Comparison of ENCODE assay signal across 1 cellular context in the genomic region with DNA sequence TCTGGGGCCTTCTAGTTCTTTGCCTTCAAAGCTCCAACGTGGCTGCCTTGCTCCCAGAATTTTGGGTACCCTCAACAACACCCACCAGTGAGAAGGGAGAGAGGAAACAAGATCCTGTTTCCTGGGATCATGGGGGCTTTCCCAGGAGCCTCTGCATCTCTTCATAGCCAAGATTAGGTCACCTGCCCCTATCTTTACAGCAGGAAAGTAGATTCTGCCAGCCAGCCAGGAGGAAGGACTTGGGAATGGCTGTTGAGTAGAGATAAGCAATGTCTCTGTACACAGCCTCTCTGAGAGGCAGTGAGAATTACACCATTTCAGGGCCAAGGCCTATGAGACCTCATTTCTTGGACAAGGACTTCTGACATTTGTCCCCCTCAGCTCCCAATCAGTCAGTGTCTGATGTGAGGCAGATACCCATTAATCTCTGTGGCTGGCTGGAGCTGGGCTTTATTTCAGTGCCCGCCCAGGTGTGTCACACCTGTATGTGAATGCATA.
TF ChIP-seq lines count a peak whose summit lies in the region.

No MANE protein-coding gene starts in this region.

TF ChIP-seq in K562, 482 proteins besides CTCF, POLR2A, EP300 and RAD21 (continued from another document and continues in another):
- 0 out of 2 replicates have a peak, but pooled peaks have one; percentile 44 for TF ChIP-seq MTA3 (IDR thresholded peaks at IDR 0.05; ENCODE audit: borderline replicate concordance)
- no peak for TF ChIP-seq CHD7 (IDR thresholded peaks at IDR 0.05; ENCODE audit: low read depth, low read length)
- TF ChIP-seq HLTF (IDR thresholded peaks at IDR 0.05): no peak
- TF ChIP-seq ZNF668 (CRISPR knock-in tag; IDR thresholded peaks at IDR 0.05): no peak
- TF ChIP-seq, protein P1, sequence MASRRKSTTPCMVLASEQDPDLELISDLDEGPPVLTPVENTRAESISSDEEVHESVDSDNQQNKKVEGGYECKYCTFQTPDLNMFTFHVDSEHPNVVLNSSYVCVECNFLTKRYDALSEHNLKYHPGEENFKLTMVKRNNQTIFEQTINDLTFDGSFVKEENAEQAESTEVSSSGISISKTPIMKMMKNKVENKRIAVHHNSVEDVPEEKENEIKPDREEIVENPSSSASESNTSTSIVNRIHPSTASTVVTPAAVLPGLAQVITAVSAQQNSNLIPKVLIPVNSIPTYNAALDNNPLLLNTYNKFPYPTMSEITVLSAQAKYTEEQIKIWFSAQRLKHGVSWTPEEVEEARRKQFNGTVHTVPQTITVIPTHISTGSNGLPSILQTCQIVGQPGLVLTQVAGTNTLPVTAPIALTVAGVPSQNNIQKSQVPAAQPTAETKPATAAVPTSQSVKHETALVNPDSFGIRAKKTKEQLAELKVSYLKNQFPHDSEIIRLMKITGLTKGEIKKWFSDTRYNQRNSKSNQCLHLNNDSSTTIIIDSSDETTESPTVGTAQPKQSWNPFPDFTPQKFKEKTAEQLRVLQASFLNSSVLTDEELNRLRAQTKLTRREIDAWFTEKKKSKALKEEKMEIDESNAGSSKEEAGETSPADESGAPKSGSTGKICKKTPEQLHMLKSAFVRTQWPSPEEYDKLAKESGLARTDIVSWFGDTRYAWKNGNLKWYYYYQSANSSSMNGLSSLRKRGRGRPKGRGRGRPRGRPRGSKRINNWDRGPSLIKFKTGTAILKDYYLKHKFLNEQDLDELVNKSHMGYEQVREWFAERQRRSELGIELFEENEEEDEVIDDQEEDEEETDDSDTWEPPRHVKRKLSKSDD (conservative IDR thresholded peaks at IDR 0.05; ENCODE audit: low read length): no peak
- peak; percentile 22 for TF ChIP-seq TAF1 (IDR thresholded peaks at IDR 0.05; ENCODE audit: control insufficient read depth, extremely low read depth, insufficient read depth, low read length, severe bottlenecking)
- no peak for TF ChIP-seq ZNF24 (IDR thresholded peaks at IDR 0.05)
- TF ChIP-seq TSHZ1 (CRISPR knock-in tag; IDR thresholded peaks at IDR 0.05): no peak
- TF ChIP-seq, protein P2, sequence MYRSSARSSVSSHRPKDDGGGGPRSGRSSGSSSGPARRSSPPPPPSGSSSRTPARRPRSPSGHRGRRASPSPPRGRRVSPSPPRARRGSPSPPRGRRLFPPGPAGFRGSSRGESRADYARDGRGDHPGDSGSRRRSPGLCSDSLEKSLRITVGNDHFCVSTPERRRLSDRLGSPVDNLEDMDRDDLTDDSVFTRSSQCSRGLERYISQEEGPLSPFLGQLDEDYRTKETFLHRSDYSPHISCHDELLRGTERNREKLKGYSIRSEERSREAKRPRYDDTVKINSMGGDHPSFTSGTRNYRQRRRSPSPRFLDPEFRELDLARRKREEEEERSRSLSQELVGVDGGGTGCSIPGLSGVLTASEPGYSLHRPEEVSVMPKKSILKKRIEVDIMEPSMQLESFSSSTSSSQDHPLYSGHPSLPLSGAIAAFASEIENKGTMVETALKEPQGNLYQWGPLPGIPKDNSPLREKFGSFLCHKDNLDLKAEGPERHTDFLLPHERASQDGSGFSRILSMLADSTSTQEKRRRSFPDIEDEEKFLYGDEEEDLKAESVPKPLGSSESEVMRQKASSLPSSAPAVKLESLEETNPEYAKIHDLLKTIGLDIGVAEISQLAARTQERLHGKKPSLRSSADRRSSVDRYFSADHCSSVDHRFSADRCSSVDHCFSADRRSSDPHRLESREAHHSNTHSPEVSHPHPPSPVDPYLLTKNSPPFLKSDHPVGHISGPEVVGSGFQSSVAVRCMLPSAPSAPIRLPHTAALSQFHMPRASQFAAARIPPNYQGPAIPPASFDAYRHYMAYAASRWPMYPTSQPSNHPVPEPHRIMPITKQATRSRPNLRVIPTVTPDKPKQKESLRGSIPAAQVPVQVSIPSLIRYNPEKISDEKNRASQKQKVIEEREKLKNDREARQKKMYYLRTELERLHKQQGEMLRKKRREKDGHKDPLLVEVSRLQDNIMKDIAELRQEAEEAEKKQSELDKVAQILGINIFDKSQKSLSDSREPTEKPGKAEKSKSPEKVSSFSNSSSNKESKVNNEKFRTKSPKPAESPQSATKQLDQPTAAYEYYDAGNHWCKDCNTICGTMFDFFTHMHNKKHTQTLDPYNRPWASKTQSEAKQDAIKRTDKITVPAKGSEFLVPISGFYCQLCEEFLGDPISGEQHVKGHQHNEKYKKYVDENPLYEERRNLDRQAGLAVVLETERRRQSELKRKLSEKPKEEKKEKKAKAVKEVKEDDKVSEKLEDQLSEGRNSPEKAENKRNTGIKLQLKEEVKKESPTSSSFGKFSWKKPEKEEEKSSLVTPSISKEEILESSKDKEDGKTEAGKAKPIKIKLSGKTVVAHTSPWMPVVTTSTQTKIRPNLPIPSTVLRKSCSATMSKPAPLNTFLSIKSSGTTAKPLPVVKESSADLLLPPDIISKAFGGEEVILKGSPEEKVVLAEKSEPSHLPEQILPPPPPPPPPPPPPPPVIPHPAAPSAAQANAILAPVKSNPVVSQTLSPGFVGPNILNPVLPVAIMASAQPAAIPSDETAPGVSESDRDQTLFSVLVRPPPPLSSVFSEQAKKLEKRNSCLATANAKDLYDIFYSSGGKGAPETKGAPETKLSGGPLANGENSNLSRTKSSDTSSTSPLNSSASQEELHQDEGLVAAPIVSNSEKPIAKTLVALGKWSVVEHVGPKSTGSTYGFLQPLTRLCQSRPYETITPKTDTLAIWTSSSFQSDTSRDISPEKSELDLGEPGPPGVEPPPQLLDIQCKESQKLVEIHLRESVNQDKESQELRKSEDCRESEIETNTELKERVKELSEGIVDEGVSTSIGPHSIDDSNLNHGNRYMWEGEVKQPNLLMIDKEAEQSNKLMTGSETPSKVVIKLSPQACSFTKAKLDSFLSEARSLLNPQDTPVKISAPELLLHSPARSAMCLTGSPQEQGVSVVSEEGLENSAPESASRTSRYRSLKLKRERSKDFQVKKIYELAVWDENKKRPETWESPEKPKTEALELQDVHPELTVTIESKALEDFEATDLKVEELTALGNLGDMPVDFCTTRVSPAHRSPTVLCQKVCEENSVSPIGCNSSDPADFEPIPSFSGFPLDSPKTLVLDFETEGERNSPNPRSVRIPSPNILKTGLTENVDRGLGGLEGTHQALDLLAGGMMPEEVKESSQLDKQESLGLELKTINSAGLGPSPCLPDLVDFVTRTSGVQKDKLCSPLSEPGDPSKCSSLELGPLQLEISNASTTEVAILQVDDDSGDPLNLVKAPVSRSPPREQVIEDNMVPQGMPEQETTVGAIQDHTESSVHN (IDR thresholded peaks at IDR 0.05; ENCODE audit: borderline replicate concordance in 1 of 2, low read depth in 1 of 2): no peak
- TF ChIP-seq SOX6 (IDR thresholded peaks at IDR 0.05): peak; percentile 87
- TF ChIP-seq HNRNPK (IDR thresholded peaks at IDR 0.05; ENCODE audit: low read depth, low read length, poor library complexity, severe bottlenecking): no peak
- no peak for TF ChIP-seq TEAD2 (tag; IDR thresholded peaks at IDR 0.05)
- no peak for TF ChIP-seq ZZZ3 (IDR thresholded peaks at IDR 0.05)
- 0 out of 2 replicates have a peak, but pooled peaks have one; percentile 15 for TF ChIP-seq HSF4 (CRISPR knock-in tag; IDR thresholded peaks at IDR 0.05; ENCODE audit: borderline replicate concordance)
- 0 out of 2 replicates have a peak, but pooled peaks have one; percentile 78 for TF ChIP-seq GATAD2B (IDR thresholded peaks at IDR 0.05; ENCODE audit: borderline replicate concordance)
- TF ChIP-seq ZNF695 (CRISPR knock-in tag; IDR thresholded peaks at IDR 0.05): no peak
- no peak for TF ChIP-seq XRCC4 (IDR thresholded peaks at IDR 0.05; ENCODE audit: extremely low read depth, insufficient read depth, insufficient read length)
- TF ChIP-seq, protein P3, sequence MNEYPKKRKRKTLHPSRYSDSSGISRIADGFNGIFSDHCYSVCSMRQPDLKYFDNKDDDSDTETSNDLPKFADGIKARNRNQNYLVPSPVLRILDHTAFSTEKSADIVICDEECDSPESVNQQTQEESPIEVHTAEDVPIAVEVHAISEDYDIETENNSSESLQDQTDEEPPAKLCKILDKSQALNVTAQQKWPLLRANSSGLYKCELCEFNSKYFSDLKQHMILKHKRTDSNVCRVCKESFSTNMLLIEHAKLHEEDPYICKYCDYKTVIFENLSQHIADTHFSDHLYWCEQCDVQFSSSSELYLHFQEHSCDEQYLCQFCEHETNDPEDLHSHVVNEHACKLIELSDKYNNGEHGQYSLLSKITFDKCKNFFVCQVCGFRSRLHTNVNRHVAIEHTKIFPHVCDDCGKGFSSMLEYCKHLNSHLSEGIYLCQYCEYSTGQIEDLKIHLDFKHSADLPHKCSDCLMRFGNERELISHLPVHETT (CRISPR knock-in tag; conservative IDR thresholded peaks at IDR 0.05 in 1 of 2, IDR thresholded peaks at IDR 0.05 in 1 of 2): peak in 1 of 2 experiments; percentile 80; a peak in 1 of 4 replicates
